Comparison of ENCODE assay signal across 11 cellular contexts in the genomic region with DNA sequence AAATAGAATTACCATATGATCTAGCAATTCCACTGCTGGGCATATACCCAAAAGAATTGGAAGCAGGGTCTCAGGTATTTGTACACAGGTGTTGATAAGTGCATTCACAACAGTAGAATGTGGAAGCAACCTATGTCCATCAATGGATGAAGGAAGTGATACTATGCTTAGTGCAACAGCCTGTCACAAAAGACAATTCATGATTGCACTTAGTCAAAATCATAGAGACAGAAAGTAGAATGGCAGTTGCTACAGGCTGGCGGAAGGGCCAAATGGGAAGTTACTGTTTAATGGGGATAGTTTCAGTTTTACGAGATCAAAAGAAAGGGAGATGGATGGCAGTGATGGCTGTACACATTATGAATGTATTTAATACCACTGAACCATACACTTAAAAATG. TPM values are rescaled to one million over a fixed set of nuclear protein-coding genes. Genes with fewer than 3 reads are reported as not detected.
DNase-seq lines count a peak whose midpoint lies in the region; ATAC-seq and TF ChIP-seq lines count a peak whose summit lies in the region.
"Had no signal": no experiment of that assay in that cellular context is flagged by ENCODE, and none has a peak within 500 bp of the region (broad histone marks: within the 10 kb centered on the region; RNA-seq: fewer than 3 reads in every experiment).

No MANE protein-coding gene starts in this region.

- peaks cover 12% of the 10 kb centered on the region for H3K4me1 ChIP-seq in upper lobe of right lung

- no peak overlapping the region for H3K27ac ChIP-seq in upper lobe of right lung
- H3K27ac ChIP-seq: coronary artery had no signal

- no peak overlapping the region for H3K4me3 ChIP-seq in upper lobe of right lung
- H3K4me3 ChIP-seq: coronary artery had no signal

- DNase-seq in activated T-cell treated with anti-CD3 and anti-CD28 coated beads, Interleukin-2, amount 50 U/mL, for 24 hours: no peak
- DNase-seq in activated T-cell treated with anti-CD3 and anti-CD28 coated beads, Interleukin-2, amount 50 U/mL, for 4 hours: no peak
- DNase-seq in activated B cell treated with CpG ODN at 0.5 μM for 24 hours (no peak), upper lobe of right lung (no peak), ecto neural progenitor cell (ENCODE audit: low spot score) (no peak), endothelial cell (ENCODE audit: low spot score) (no peak)
- DNase-seq: mesenchymal stem cell, NCI-H82 had no signal

- no peaks in the 10 kb centered on the region for H3K9me3 Mint-ChIP-seq in activated T-cell treated with anti-CD3 and anti-CD28 coated beads, Interleukin-2, amount 50 U/mL, for 24 hours
- H3K9me3 Mint-ChIP-seq in activated T-cell treated with anti-CD3 and anti-CD28 coated beads, Interleukin-2, amount 50 U/mL, for 4 hours: no peaks in the 10 kb centered on the region
- no peaks in the 10 kb centered on the region for H3K9me3 Mint-ChIP-seq in activated B cell treated with CpG ODN at 0.5 μM for 24 hours
- no peaks in the 10 kb centered on the region for H3K9me3 Mint-ChIP-seq in endothelial cell (ENCODE audit: unreplicated experiment)

- H3K9me3 ChIP-seq in upper lobe of right lung: no peaks in the 10 kb centered on the region

- H3K27me3 ChIP-seq in upper lobe of right lung: no peaks in the 10 kb centered on the region

- H3K27me3 Mint-ChIP-seq in activated T-cell treated with anti-CD3 and anti-CD28 coated beads, Interleukin-2, amount 50 U/mL, for 24 hours: no peaks in the 10 kb centered on the region
- H3K27me3 Mint-ChIP-seq in activated T-cell treated with anti-CD3 and anti-CD28 coated beads, Interleukin-2, amount 50 U/mL, for 4 hours (ENCODE audit: low read depth): no peaks in the 10 kb centered on the region
- H3K27me3 Mint-ChIP-seq in activated B cell treated with CpG ODN at 0.5 μM for 24 hours: no peaks in the 10 kb centered on the region
- H3K27me3 Mint-ChIP-seq in endothelial cell (ENCODE audit: unreplicated experiment): peaks cover 29% of the 10 kb centered on the region

- POLR2A ChIA-PET in activated B cell treated with CpG ODN at 0.5 μM for 24 hours (lab: Charles Lee): interaction anchor here (0.6 to 1.2 kb wide), 2 partner anchors 11 to 110 kb away, joined by 6 to 8 read pairs; no protein-coding TSS in a partner anchor

- H3K4me1 Mint-ChIP-seq in activated T-cell treated with anti-CD3 and anti-CD28 coated beads, Interleukin-2, amount 50 U/mL, for 24 hours (ENCODE audit: low read depth): peaks cover 27% of the 10 kb centered on the region
- H3K4me1 Mint-ChIP-seq in activated T-cell treated with anti-CD3 and anti-CD28 coated beads, Interleukin-2, amount 50 U/mL, for 4 hours (ENCODE audit: low read depth): peaks cover 28% of the 10 kb centered on the region
- H3K4me1 Mint-ChIP-seq in activated B cell treated with CpG ODN at 0.5 μM for 24 hours: peaks cover 58% of the 10 kb centered on the region
- peaks cover 21% of the 10 kb centered on the region for H3K4me1 Mint-ChIP-seq in endothelial cell (ENCODE audit: unreplicated experiment)

- H3K4me3 Mint-ChIP-seq in activated T-cell treated with anti-CD3 and anti-CD28 coated beads, Interleukin-2, amount 50 U/mL, for 24 hours: no peak overlapping the region
- H3K4me3 Mint-ChIP-seq in activated T-cell treated with anti-CD3 and anti-CD28 coated beads, Interleukin-2, amount 50 U/mL, for 4 hours: no peak overlapping the region
- H3K4me3 Mint-ChIP-seq in activated B cell treated with CpG ODN at 0.5 μM for 24 hours: peak overlapping the region; percentile 52
- no peak overlapping the region for H3K4me3 Mint-ChIP-seq in endothelial cell (ENCODE audit: unreplicated experiment)

- peaks cover 61% of the 10 kb centered on the region for H3K36me3 ChIP-seq in upper lobe of right lung

- CTCF ChIA-PET in activated B cell treated with CpG ODN at 0.5 μM for 24 hours (lab: Charles Lee): interaction anchor here (1.3 kb wide), 1 partner anchor 112 kb away, joined by 3 read pairs; no protein-coding TSS in a partner anchor

- peak overlapping the region; percentile 53 for H3K27ac Mint-ChIP-seq in activated T-cell treated with anti-CD3 and anti-CD28 coated beads, Interleukin-2, amount 50 U/mL, for 24 hours
- H3K27ac Mint-ChIP-seq in activated B cell treated with CpG ODN at 0.5 μM for 24 hours (peak overlapping the region; percentile 72), endothelial cell (ENCODE audit: unreplicated experiment) (no peak overlapping the region)

- no peak for ATAC-seq in activated T-cell treated with anti-CD3 and anti-CD28 coated beads, Interleukin-2, amount 50 U/mL, for 4 hours
- peak; percentile 38 for ATAC-seq in HG03097 (IDR thresholded peaks at IDR 0.05; ENCODE audit: low FRiP score, unreplicated experiment)
- ATAC-seq in activated B cell treated with CpG ODN at 0.5 μM for 24 hours (ENCODE audit: low read depth): peak; percentile 41
- peak; percentile 24 for ATAC-seq in upper lobe of right lung
- no peak for ATAC-seq in GM21529 (IDR thresholded peaks at IDR 0.05; ENCODE audit: unreplicated experiment)

- TF ChIP-seq CTCF in activated B cell treated with CpG ODN at 0.5 μM for 24 hours (IDR thresholded peaks at IDR 0.05): no peak
- TF ChIP-seq CTCF in upper lobe of right lung (IDR thresholded peaks at IDR 0.05): no peak
- no peak for TF ChIP-seq CTCF in endothelial cell (IDR thresholded peaks at IDR 0.05; ENCODE audit: unreplicated experiment)

- peaks cover 89% of the 10 kb centered on the region for H3K36me3 Mint-ChIP-seq in activated T-cell treated with anti-CD3 and anti-CD28 coated beads, Interleukin-2, amount 50 U/mL, for 24 hours (ENCODE audit: low read depth)
- H3K36me3 Mint-ChIP-seq in activated T-cell treated with anti-CD3 and anti-CD28 coated beads, Interleukin-2, amount 50 U/mL, for 4 hours (ENCODE audit: insufficient read depth): peaks cover 15% of the 10 kb centered on the region
- peaks cover 61% of the 10 kb centered on the region for H3K36me3 Mint-ChIP-seq in activated B cell treated with CpG ODN at 0.5 μM for 24 hours (ENCODE audit: low read depth)
- H3K36me3 Mint-ChIP-seq in endothelial cell (ENCODE audit: low read depth, unreplicated experiment): peaks cover 38% of the 10 kb centered on the region

- intact Hi-C loops in activated B cell treated with CpG ODN at 0.5 μM for 24 hours (cut with micrococcal nuclease) (loop anchor here (1.0 to 5.0 kb wide), 3 partner anchors 27 to 880 kb away; partner anchors contain the start of genes ADSL and RPS19BP1), upper lobe of right lung (cut with DNase I) (no loop called here)

RNA-seq across cellular contexts. Expression of gene SGSM3, which starts 42.0 kb away (rescaled TPM):
- total RNA-seq in activated T-cell treated with anti-CD3 and anti-CD28 coated beads, Interleukin-2, amount 50 U/mL, for 4 hours: 10 to 100 TPM; 27.4 to 32.4 (median 32.2) TPM
- 111 and 123 TPM in 2 replicates for total RNA-seq in activated B cell treated with CpG ODN at 0.5 μM for 24 hours
- total RNA-seq in upper lobe of right lung: 77.6 TPM
- total RNA-seq in endothelial cell (ENCODE audit: unreplicated experiment): 85.9 TPM

Comparison
In these comparisons a context has a peak if more than half of its experiments do, and no peak if none do; other contexts are left out.
1. ATAC-seq: peak in HG03097 (single experiment), activated B cell treated with CpG ODN at 0.5 μM for 24 hours (single experiment) and upper lobe of right lung (single experiment); none in activated T-cell treated with anti-CD3 and anti-CD28 coated beads, Interleukin-2, amount 50 U/mL, for 4 hours (0 of 2) and GM21529 (single experiment).